Comparison of ENCODE assay signal across 10 cellular contexts in genomic region chr2:27308359-27308875, GRCh38. TPM values are rescaled to one million over a fixed set of nuclear protein-coding genes. Genes with fewer than 3 reads are reported as not detected.
DNase-seq lines count a peak whose midpoint lies in the region; ATAC-seq and TF ChIP-seq lines count a peak whose summit lies in the region.
"Had no signal": no experiment of that assay in that cellular context is flagged by ENCODE, and none has a peak within 500 bp of the region (broad histone marks: within the 10 kb centered on the region; RNA-seq: fewer than 3 reads in every experiment).

TSS of gene UCN (minus strand) at chr2:27308445. CDS start at chr2:27307895, 550 bp downstream.

- peaks cover 7% of the 10 kb centered on the region for H3K4me1 Mint-ChIP-seq in stimulated activated naive CD8-positive, alpha-beta T cell treated with anti-CD3 and anti-CD28 coated beads, Interleukin-15, Interleukin-2, amounts not matched to agents 100 ng/mL and 50 ng/mL, for 24 hours (ENCODE audit: low read depth)
- H3K4me1 Mint-ChIP-seq: nephron had no signal

- peak within 1 kb of the TSS; percentile 35 for H3K4me3 Mint-ChIP-seq in stimulated activated naive CD8-positive, alpha-beta T cell treated with anti-CD3 and anti-CD28 coated beads, Interleukin-15, Interleukin-2, amounts not matched to agents 100 ng/mL and 50 ng/mL, for 24 hours
- H3K4me3 Mint-ChIP-seq: nephron had no signal

- DNase-seq in stimulated activated naive CD8-positive, alpha-beta T cell treated with anti-CD3 and anti-CD28 coated beads, Interleukin-15, Interleukin-2, amounts not matched to agents 100 U/mL and 50 U/mL, for 24 hours: no peak
- DNase-seq in colonic mucosa: peak; percentile 29
- no peak for DNase-seq in left lobe of liver (ENCODE audit: low spot score)
- no peak for DNase-seq in NCI-H510A (lab: John Stamatoyannopoulos, UW)
- DNase-seq in T-helper 2 cell: no peak
- DNase-seq in NCI-H774 (lab: John Stamatoyannopoulos, UW): no peak
- DNase-seq in GM13976 (ENCODE audit: low spot score): no peak
- DNase-seq: stimulated activated naive CD4-positive, alpha-beta T cell had no signal

- peaks cover 7% of the 10 kb centered on the region for H3K4me1 ChIP-seq in colonic mucosa

- H3K9ac ChIP-seq in colonic mucosa (ENCODE audit: low read depth in 2 of 2, low read length in 2 of 2): no peak within 1 kb of the TSS

- in situ Hi-C loops in GM13976 (cut with MboI; ENCODE audit: low sequenced_read_pairs, unreplicated experiment): no loop called here

- intact Hi-C loops in colonic mucosa (cut with DNase I): no loop called here

- H3K9me3 ChIP-seq in colonic mucosa: no peaks in the 10 kb centered on the region

- H3K27ac ChIP-seq in colonic mucosa: no peak within 1 kb of the TSS

- peaks cover 20% of the 10 kb centered on the region for H3K27me3 Mint-ChIP-seq in stimulated activated naive CD8-positive, alpha-beta T cell treated with anti-CD3 and anti-CD28 coated beads, Interleukin-15, Interleukin-2, amounts not matched to agents 100 ng/mL and 50 ng/mL, for 24 hours

- no peaks in the 10 kb centered on the region for H3K36me3 ChIP-seq in colonic mucosa

- TF ChIP-seq CTCF in colonic mucosa (IDR thresholded peaks at IDR 0.05): no peak
- no peak for TF ChIP-seq CTCF in GM13976 (IDR thresholded peaks at IDR 0.05; ENCODE audit: borderline replicate concordance, control extremely low read depth, extremely low read depth, insufficient read depth, missing control alignments)

- peaks cover 24% of the 10 kb centered on the region for H3K36me3 Mint-ChIP-seq in stimulated activated naive CD8-positive, alpha-beta T cell treated with anti-CD3 and anti-CD28 coated beads, Interleukin-15, Interleukin-2, amounts not matched to agents 100 ng/mL and 50 ng/mL, for 24 hours (ENCODE audit: low read depth)

- H3K4me3 ChIP-seq in colonic mucosa: no peak within 1 kb of the TSS

- no peaks in the 10 kb centered on the region for H3K9me3 Mint-ChIP-seq in stimulated activated naive CD8-positive, alpha-beta T cell treated with anti-CD3 and anti-CD28 coated beads, Interleukin-15, Interleukin-2, amounts not matched to agents 100 ng/mL and 50 ng/mL, for 24 hours

- ATAC-seq in stimulated activated naive CD8-positive, alpha-beta T cell treated with anti-CD3 and anti-CD28 coated beads, Interleukin-15, Interleukin-2, amounts not matched to agents 100 U/mL and 50 U/mL, for 24 hours: no peak
- peak; percentile 37 for ATAC-seq in left lobe of liver

- no peak within 1 kb of the TSS for H3K27ac Mint-ChIP-seq in stimulated activated naive CD8-positive, alpha-beta T cell treated with anti-CD3 and anti-CD28 coated beads, Interleukin-15, Interleukin-2, amounts not matched to agents 100 ng/mL and 50 ng/mL, for 24 hours
- H3K27ac Mint-ChIP-seq: nephron had no signal

- H3K27me3 ChIP-seq in colonic mucosa: peaks cover 37% of the 10 kb centered on the region

RNA-seq across cellular contexts. Expression of gene UCN, which starts in this region (rescaled TPM):
- 1 to 10 TPM in 1 of 2 donors, under 1 TPM in 1; 0.74 to 1.0 TPM for total RNA-seq in colonic mucosa
- total RNA-seq in left lobe of liver: 2.2 TPM
